In genomic region chr22:31151872-31152271, GRCh38 we compare ENCODE assay signal across 20 cellular contexts. TPM values are rescaled to one million over a fixed set of nuclear protein-coding genes. Genes with fewer than 3 reads are reported as not detected.
DNase-seq lines count a peak whose midpoint lies in the region; ATAC-seq and TF ChIP-seq lines count a peak whose summit lies in the region.
"Had no signal": no experiment of that assay in that cellular context is flagged by ENCODE, and none has a peak within 500 bp of the region (broad histone marks: within the 10 kb centered on the region; RNA-seq: fewer than 3 reads in every experiment).

No MANE protein-coding gene starts in this region.

- TF ChIP-seq CTCF in GM23338 (conservative IDR thresholded peaks at IDR 0.05; ENCODE audit: low read depth in 2 of 2) (no peak), IMR-90 (conservative IDR thresholded peaks at IDR 0.05; ENCODE audit: low read depth, low read length) (no peak), CD14-positive monocyte (IDR thresholded peaks at IDR 0.05) (no peak), uterus (IDR thresholded peaks at IDR 0.05) (no peak)

- H3K4me3 ChIP-seq in GM23338 (no peak overlapping the region), IMR-90 (ENCODE audit: insufficient read depth, low read depth, low read length) (no peak overlapping the region), uterus (no peak overlapping the region)
- H3K4me3 ChIP-seq: GM12878, GM23248 had no signal

- H3K27me3 Mint-ChIP-seq in GM23338 (ENCODE audit: insufficient read depth, low read depth, poor library complexity) (peaks cover 2% of the 10 kb centered on the region), CD14-positive monocyte (ENCODE audit: low read depth in 3 of 3) (peaks cover 4 to 8% (median 6%) of the 10 kb centered on the region in 3 donors)

- ATAC-seq in GM23338: no peak
- ATAC-seq in IMR-90 (ENCODE audit: low read depth): no peak
- peak; percentile 17 for ATAC-seq in left lobe of liver
- ATAC-seq: CD8-positive, alpha-beta T cell; GM12878; HCT116 had no signal

- H2BK20ac ChIP-seq in IMR-90 (ENCODE audit: low read depth, low read length): no peak overlapping the region

- no TSS peak for BruUV-seq in IMR-90 (replicated peaks; lab: Mats Ljungman, UMichigan)

- H3K79me2 ChIP-seq in GM23338 (replicated peaks; ENCODE audit: insufficient read depth): no peaks in the 10 kb centered on the region

- no peak overlapping the region for H3K14ac ChIP-seq in IMR-90 (replicated peaks; ENCODE audit: low read depth, low read length)

- H3K23ac ChIP-seq in IMR-90 (ENCODE audit: low read depth, low read length): no peak overlapping the region

- H3K79me1 ChIP-seq in IMR-90 (ENCODE audit: low read depth in 1 of 2, low read length in 2 of 2): 0 out of 4 replicates have a peak, but pooled peaks cover 0 to 10% of the 10 kb centered on the region in 2 experiments

- H3K4me1 ChIP-seq in GM23338 (ENCODE audit: insufficient read depth) (no peaks in the 10 kb centered on the region), IMR-90 (ENCODE audit: control insufficient read depth, insufficient read depth, low read length) (peaks cover 18% of the 10 kb centered on the region), uterus (peaks cover 6% of the 10 kb centered on the region in 2 donors)
- H3K4me1 ChIP-seq: Caco-2 had no signal

- no peak overlapping the region for H2BK15ac ChIP-seq in IMR-90 (ENCODE audit: low read depth, low read length)

- H3K4me1 Mint-ChIP-seq in GM23338 (no peaks in the 10 kb centered on the region), CD14-positive monocyte (peaks cover 6% of the 10 kb centered on the region)
- H3K4me1 Mint-ChIP-seq: CD4-positive, CD25-positive, alpha-beta regulatory T cell had no signal

- H3K27me3 ChIP-seq in GM23338 (ENCODE audit: insufficient read depth) (peaks cover under 1% of the 10 kb centered on the region; the same call in 1 of the 2 replicates), IMR-90 (ENCODE audit: control insufficient read depth, insufficient read depth, low read length) (no peaks in the 10 kb centered on the region), uterus (no peaks in the 10 kb centered on the region)

- H3K27ac ChIP-seq in GM23338 (ENCODE audit: low read depth) (no peak overlapping the region), IMR-90 (ENCODE audit: insufficient read depth, low read length) (no peak overlapping the region), uterus (no peak overlapping the region)
- H3K27ac ChIP-seq: GM23248 had no signal

- CTCF ChIA-PET in IMR-90 (lab: Yijun Ruan, JAX): no interaction called here

- in situ Hi-C loops in IMR-90 (cut with MboI; ENCODE audit: low sequenced_read_pairs): no loop called here

- H2AK5ac ChIP-seq in IMR-90 (ENCODE audit: low read depth, low read length): no peak overlapping the region

- no peak overlapping the region for H3K9ac ChIP-seq in IMR-90 (ENCODE audit: low read depth, low read length)
- H3K9ac ChIP-seq: GM23248 had no signal

- POLR2A ChIA-PET in IMR-90 (lab: Charles Lee; ENCODE audit: unreplicated experiment): no interaction called here

- no peak overlapping the region for H4K91ac ChIP-seq in IMR-90 (ENCODE audit: insufficient read depth, low read depth, low read length)

- H3K9me3 Mint-ChIP-seq in GM23338 (peaks cover 14% of the 10 kb centered on the region), CD14-positive monocyte (peaks cover 0 to 10% (median 6%) of the 10 kb centered on the region in 7 donors)

- no peak overlapping the region for H3K56ac ChIP-seq in IMR-90 (ENCODE audit: extremely low read depth, insufficient read depth, low read length)

- H2AFZ ChIP-seq in GM23338: peak overlapping the region; percentile 29; the same call in 1 of the 2 replicates
- H2AFZ ChIP-seq in IMR-90 (replicated peaks; ENCODE audit: low read length, poor library complexity): no peak overlapping the region
- H2AFZ ChIP-seq: GM23248 had no signal

- H3K36me3 Mint-ChIP-seq in GM23338 (ENCODE audit: low read depth) (peaks cover 4% of the 10 kb centered on the region; the same call in 1 of the 3 replicates), CD14-positive monocyte (no peaks in the 10 kb centered on the region)
- H3K36me3 Mint-ChIP-seq: CD4-positive, CD25-positive, alpha-beta regulatory T cell; CD8-positive, alpha-beta T cell had no signal

- no peak overlapping the region for H4K8ac ChIP-seq in IMR-90 (ENCODE audit: low read depth in 2 of 2, low read length in 2 of 2)

- no peak overlapping the region for H2BK5ac ChIP-seq in IMR-90 (ENCODE audit: low read depth, low read length, poor library complexity, severe bottlenecking)

- no peak for TF ChIP-seq RAD21 in IMR-90 (IDR thresholded peaks at IDR 0.05; ENCODE audit: low read length)

- H3K36me3 ChIP-seq in GM23338 (ENCODE audit: insufficient read depth): no peaks in the 10 kb centered on the region
- no peaks in the 10 kb centered on the region for H3K36me3 ChIP-seq in IMR-90 (ENCODE audit: control insufficient read depth, insufficient read depth, low read length)
- no peaks in the 10 kb centered on the region for H3K36me3 ChIP-seq in uterus

- no peak for DNase-seq in GM23338 (ENCODE audit: low spot score)
- DNase-seq in IMR-90: no peak
- DNase-seq in SKM-1 treated with dmso at 0.1 percent for 144 hours (lab: John Stamatoyannopoulos, UW; ENCODE audit: unreplicated experiment): peak; percentile 48
- no peak for DNase-seq in left lobe of liver (ENCODE audit: low spot score)
- DNase-seq in anterior cingulate cortex (lab: John Stamatoyannopoulos, UW): no peak
- no peak for DNase-seq in CD14-positive monocyte (ENCODE audit: low spot score)
- no peak for DNase-seq in HT-29 (ENCODE audit: low spot score)
- no peak for DNase-seq in uterus
- DNase-seq: C1 segment of cervical spinal cord; Caco-2; CD4-positive, CD25-positive, alpha-beta regulatory T cell; CD8-positive, alpha-beta T cell; DMS153; DND-41; GM23248; H9 had no signal

- H3F3A ChIP-seq in GM23338 (replicated peaks; ENCODE audit: low read depth): no peaks in the 10 kb centered on the region

- H3K4me3 Mint-ChIP-seq in GM23338 (no peak overlapping the region), CD14-positive monocyte (no peak overlapping the region)
- H3K4me3 Mint-ChIP-seq: CD4-positive, CD25-positive, alpha-beta regulatory T cell; CD8-positive, alpha-beta T cell; H9 had no signal

- H3K27ac Mint-ChIP-seq in GM23338: no peak overlapping the region
- H3K27ac Mint-ChIP-seq in CD14-positive monocyte: no peak overlapping the region
- H3K27ac Mint-ChIP-seq: CD8-positive, alpha-beta T cell; H9 had no signal

- no peak overlapping the region for H4K5ac ChIP-seq in IMR-90 (ENCODE audit: low read depth, low read length)

- H3K4me2 ChIP-seq in GM23338 (no peak overlapping the region), IMR-90 (ENCODE audit: low read depth, low read length) (no peak overlapping the region)

- H4K20me1 ChIP-seq in GM23338 (replicated peaks; ENCODE audit: insufficient read depth) (no peaks in the 10 kb centered on the region), IMR-90 (ENCODE audit: insufficient read depth, low read length) (no peaks in the 10 kb centered on the region)

- H3K4ac ChIP-seq in IMR-90 (ENCODE audit: low read depth, low read length): no peak overlapping the region

- H3K9me3 ChIP-seq in IMR-90 (ENCODE audit: control insufficient read depth, insufficient read depth, low read length) (no peaks in the 10 kb centered on the region), uterus (no peaks in the 10 kb centered on the region)
- H3K9me3 ChIP-seq: Caco-2 had no signal

- no peak overlapping the region for H2AK9ac ChIP-seq in IMR-90 (replicated peaks; ENCODE audit: low read depth, low read length, poor library complexity)

- peaks cover 15% of the 10 kb centered on the region for H3K9me1 ChIP-seq in IMR-90 (ENCODE audit: insufficient read depth, low read length)

- H3K18ac ChIP-seq in IMR-90 (ENCODE audit: low read depth, low read length): no peak overlapping the region

- no CpG with 5 or more reads among the region's 2 CpGs for WGBS in IMR-90 (ENCODE audit: extremely low coverage in 2 of 2, insufficient read length in 1 of 2), 2 experiments

- dilution Hi-C loops in IMR-90 (cut with HindIII; ENCODE audit: low sequenced_read_pairs, unreplicated experiment): no loop called here

- H2BK120ac ChIP-seq in IMR-90 (ENCODE audit: low read depth, low read length): 0 out of 2 replicates have a peak overlapping the region, but pooled peaks have one; percentile 0

- TF ChIP-seq POLR2A in IMR-90 (IDR thresholded peaks at IDR 0.05; ENCODE audit: low read depth, low read length): no peak
- TF ChIP-seq POLR2A in uterus (IDR thresholded peaks at IDR 0.05): no peak

- intact Hi-C loops in IMR-90 (cut with micrococcal nuclease): no loop called here
- intact Hi-C loops in CD14-positive monocyte (cut with micrococcal nuclease): loop anchor here (10.0 kb wide), 2 partner anchors 73 to 187 kb away; partner anchors contain the start of genes MORC2 (in 1 of the 2) and TUG1 (in 1 of the 2)
- intact Hi-C loops in uterus (cut with DNase I; ENCODE audit: low total_unique reads): no loop called here

- no peaks in the 10 kb centered on the region for H3K9me2 ChIP-seq in GM23338 (ENCODE audit: insufficient read depth)

RNA-seq across cellular contexts. Expression of gene RNF185, which starts 8.1 kb away (rescaled TPM):
- total RNA-seq in GM23338 (2014; rRNA removed; shearing (Covaris generic)): 13.6 and 15.5 TPM in 2 replicates
- polyA plus RNA-seq in GM23338 (2016; fragmentation: Nextera tagmentation; extraction: Ambion mirVana): 6.8 and 7.6 TPM in 2 replicates
- total RNA-seq in IMR-90 (2012; rRNA removed): 30.3 and 34.2 TPM in 2 replicates
- 33.6 and 38.7 TPM in 2 replicates for polyA plus RNA-seq in IMR-90 (2012; rRNA removed)
- 19.1 and 21.5 TPM in 2 replicates for polyA plus RNA-seq in IMR-90 (2012; cell fraction: cytosol; rRNA removed)
- polyA plus RNA-seq in IMR-90 (2012; cell fraction: nucleus; rRNA removed; ENCODE audit: low replicate concordance): 16.0 and 45.2 TPM in 2 replicates
- total RNA-seq in left lobe of liver: 33.5 TPM
- polyA plus RNA-seq in CD14-positive monocyte: 10 to 100 TPM; 26.1 to 26.5 TPM
- total RNA-seq in HT-29 (2014; rRNA removed; shearing (Covaris generic)): 10.7 and 13.4 TPM in 2 replicates
- total RNA-seq in uterus: 10 to 100 TPM; 10.8 to 39.5 (median 28.0) TPM

RNA-seq across cellular contexts. Expression of gene PLA2G3, which starts 11.6 kb away (rescaled TPM):
- 31.0 and 34.5 TPM in 2 replicates for total RNA-seq in GM23338 (2014; rRNA removed; shearing (Covaris generic))
- polyA plus RNA-seq in GM23338 (2016; fragmentation: Nextera tagmentation; extraction: Ambion mirVana): 15.3 and 18.0 TPM in 2 replicates
- under 0.01 TPM in 1 of 2 replicates, not detected in the other for total RNA-seq in IMR-90 (2012; rRNA removed)
- polyA plus RNA-seq in IMR-90 (2012; rRNA removed): 0.07 and 0.12 TPM in 2 replicates
- 0.04 TPM in 1 of 2 replicates, not detected in the other for polyA plus RNA-seq in IMR-90 (2012; cell fraction: cytosol; rRNA removed)
- 0.09 and 0.11 TPM in 2 replicates for polyA plus RNA-seq in IMR-90 (2012; cell fraction: nucleus; rRNA removed; ENCODE audit: low replicate concordance)
- not detected for total RNA-seq in left lobe of liver
- not detected for polyA plus RNA-seq in CD14-positive monocyte
- not detected in 2 replicates for total RNA-seq in HT-29 (2014; rRNA removed; shearing (Covaris generic))
- not detected for total RNA-seq in uterus
- total RNA-seq: A172; Caco-2; CD4-positive, CD25-positive, alpha-beta regulatory T cell; CD8-positive, alpha-beta T cell; GM12878; GM23248; H4 had no signal
- polyA plus RNA-seq: CD4-positive, CD25-positive, alpha-beta regulatory T cell; GM23248 had no signal

RNA-seq across cellular contexts. Expression of gene INPP5J, which starts 29.1 kb away (rescaled TPM):
- total RNA-seq in GM23338 (2014; rRNA removed; shearing (Covaris generic)): 11.2 and 14.5 TPM in 2 replicates
- 4.8 and 5.3 TPM in 2 replicates for polyA plus RNA-seq in GM23338 (2016; fragmentation: Nextera tagmentation; extraction: Ambion mirVana)
- 0.28 and 0.36 TPM in 2 replicates for total RNA-seq in IMR-90 (2012; rRNA removed)
- polyA plus RNA-seq in IMR-90 (2012; rRNA removed): 2.0 and 2.2 TPM in 2 replicates
- 0.41 and 2.1 TPM in 2 replicates for polyA plus RNA-seq in IMR-90 (2012; cell fraction: cytosol; rRNA removed)
- polyA plus RNA-seq in IMR-90 (2012; cell fraction: nucleus; rRNA removed; ENCODE audit: low replicate concordance): 9.6 and 20.2 TPM in 2 replicates
- total RNA-seq in left lobe of liver: 0.25 TPM
- not detected for polyA plus RNA-seq in CD14-positive monocyte
- 1.8 TPM in 2 replicates for total RNA-seq in HT-29 (2014; rRNA removed; shearing (Covaris generic))
- total RNA-seq in uterus: 1 to 10 TPM in 3 of 4 donors, under 1 TPM in 1; 0.59 to 7.9 (median 3.0) TPM
- total RNA-seq: CD4-positive, CD25-positive, alpha-beta regulatory T cell; GM23248 had no signal

RNA-seq across cellular contexts. Expression of gene SELENOM, which starts 44.5 kb away (rescaled TPM):
- 44.9 and 67.6 TPM in 2 replicates for total RNA-seq in GM23338 (2014; rRNA removed; shearing (Covaris generic))
- polyA plus RNA-seq in GM23338 (2016; fragmentation: Nextera tagmentation; extraction: Ambion mirVana) (49.7 and 50.8 TPM in 2 replicates), IMR-90 (2012; rRNA removed) (270 and 369 TPM in 2 replicates), CD14-positive monocyte (1 to 10 TPM; 3.4 to 7.6 TPM)
- total RNA-seq in IMR-90 (2012; rRNA removed) (36.1 and 46.2 TPM in 2 replicates), left lobe of liver (7.0 TPM), uterus (1,000 to 10,000 TPM in 2 of 4 donors, 100 to 1,000 TPM in 1, 10 to 100 TPM in 1; 91.7 to 2,170 (median 948) TPM)
- 662 and 853 TPM in 2 replicates for polyA plus RNA-seq in IMR-90 (2012; cell fraction: cytosol; rRNA removed)
- 256 and 316 TPM in 2 replicates for polyA plus RNA-seq in IMR-90 (2012; cell fraction: nucleus; rRNA removed; ENCODE audit: low replicate concordance)
- total RNA-seq in HT-29 (2014; rRNA removed; shearing (Covaris generic)): 0.64 and 1.6 TPM in 2 replicates

Comparison
In these comparisons a context has a peak if more than half of its experiments do, and no peak if none do; other contexts are left out.
1. RNA of gene PLA2G3, which starts 11.6 kb away (total RNA-seq): 31.0 to 34.5 TPM in GM23338; under 0.01 TPM in IMR-90, not detected in left lobe of liver (single experiment), not detected in HT-29 and not detected in uterus; every median in the first group is over 10 times any median in the second.
2. intact Hi-C loops: an anchor here in CD14-positive monocyte (10.0 kb wide); none called in IMR-90 and uterus.